8 cellular contexts compared by ENCODE assay signal in the genomic region with DNA sequence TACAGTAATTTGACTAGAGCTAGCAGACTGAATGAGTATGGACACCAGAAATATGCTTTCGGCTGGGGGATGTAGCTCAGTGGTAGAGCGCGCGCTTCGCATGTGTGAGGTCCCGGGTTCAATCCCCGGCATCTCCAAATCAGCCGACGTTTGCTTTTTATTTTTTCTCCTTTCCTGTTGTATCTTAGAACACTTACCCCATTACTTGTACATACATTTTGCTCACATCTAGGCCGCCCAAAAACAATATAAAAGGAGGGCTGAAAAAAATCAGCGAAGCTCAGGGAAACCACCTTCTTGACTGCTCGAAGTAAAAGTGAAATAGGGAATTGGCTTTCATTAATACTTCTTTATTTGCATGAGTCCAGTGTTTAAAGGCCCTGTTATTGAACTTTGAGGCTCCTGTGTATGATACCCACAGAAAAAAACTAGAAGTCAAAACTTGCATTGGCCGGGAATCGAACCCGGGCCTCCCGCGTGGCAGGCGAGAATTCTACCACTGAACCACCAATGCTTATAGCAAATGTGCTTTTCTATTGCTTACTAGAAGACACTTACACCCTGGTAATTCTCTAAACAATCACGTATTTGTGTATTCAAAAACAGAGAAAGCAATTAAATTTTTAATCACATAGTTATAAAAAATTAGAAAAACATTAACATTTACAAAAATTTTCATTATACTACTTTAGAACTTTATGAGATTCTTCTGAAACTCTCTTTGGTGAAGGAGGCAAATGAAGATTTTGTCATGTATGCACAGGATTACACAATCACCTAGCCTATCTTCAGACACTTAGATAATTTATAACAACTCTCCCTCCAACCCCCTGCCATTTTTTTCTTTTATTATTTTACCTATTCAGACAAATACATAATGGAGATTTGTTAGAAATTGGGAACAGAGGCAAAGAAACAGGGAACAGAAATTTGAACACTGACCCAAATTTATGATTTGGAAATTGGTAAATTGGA. TPM values are rescaled to one million over a fixed set of nuclear protein-coding genes. Genes with fewer than 3 reads are reported as not detected.
DNase-seq lines count a peak whose midpoint lies in the region; ATAC-seq and TF ChIP-seq lines count a peak whose summit lies in the region.

No MANE protein-coding gene starts in this region.

- no peaks in the 10 kb centered on the region for H3K27me3 Mint-ChIP-seq in Calu3 (ENCODE audit: unreplicated experiment)

- no peaks in the 10 kb centered on the region for H3K9me3 ChIP-seq in OCI-LY3 (ENCODE audit: insufficient read depth, low read length)
- H3K9me3 ChIP-seq in mucosa of descending colon: no peaks in the 10 kb centered on the region

- H3K27ac Mint-ChIP-seq in Calu3 (ENCODE audit: unreplicated experiment): peak overlapping the region; percentile 99

- H3K4me3 ChIP-seq in OCI-LY3 (ENCODE audit: low read length): peak overlapping the region; percentile 95
- peak overlapping the region; percentile 74 for H3K4me3 ChIP-seq in epithelial cell of proximal tubule (ENCODE audit: low read depth, low read length)
- peak overlapping the region; percentile 35 for H3K4me3 ChIP-seq in mucosa of descending colon

- intact Hi-C loops in Calu3 (cut with micrococcal nuclease; ENCODE audit: unreplicated experiment): loop anchor here (2.0 to 5.0 kb wide), 2 partner anchors 58 to 191 kb away; no protein-coding TSS in a partner anchor
- intact Hi-C loops in mucosa of descending colon (cut with DNase I, micrococcal nuclease): loop anchor here in 1 of 2 donors (2.0 kb wide), 2 partner anchors 60 to 68 kb away; a partner anchor contains a TSS

- no peaks in the 10 kb centered on the region for H3K9me3 Mint-ChIP-seq in Calu3 (ENCODE audit: low read depth, unreplicated experiment)

- H3K27ac ChIP-seq in OCI-LY3 (ENCODE audit: low read length): peak overlapping the region; percentile 97

- peak overlapping the region; percentile 95 for H3K4me3 Mint-ChIP-seq in Calu3 (ENCODE audit: low read depth, unreplicated experiment)

- no peaks in the 10 kb centered on the region for H3K36me3 ChIP-seq in OCI-LY3 (replicated peaks; ENCODE audit: low read depth, low read length)
- no peaks in the 10 kb centered on the region for H3K36me3 ChIP-seq in mucosa of descending colon (ENCODE audit: low read depth)

- H3K4me1 ChIP-seq in OCI-LY3 (ENCODE audit: low read length) (peaks cover 44% of the 10 kb centered on the region), mucosa of descending colon (ENCODE audit: low read depth) (peaks cover 15% of the 10 kb centered on the region)

- H2AFZ ChIP-seq in OCI-LY3 (ENCODE audit: low read depth, low read length): peak overlapping the region; percentile 93

- H3K4me1 Mint-ChIP-seq in Calu3 (ENCODE audit: low read depth, unreplicated experiment): peaks cover 35% of the 10 kb centered on the region

- peaks cover 29% of the 10 kb centered on the region for H3K36me3 Mint-ChIP-seq in Calu3 (ENCODE audit: insufficient read depth, unreplicated experiment)

- DNase-seq in Calu3 (peak; percentile 74), HuH-7.5 (ENCODE audit: low spot score) (peak; percentile 51), activated T-cell treated with anti-CD3 and anti-CD28 coated beads for 48 hours (ENCODE audit: low read depth) (peak; percentile 68), epithelial cell of proximal tubule (ENCODE audit: low read depth) (peak; percentile 72), mucosa of descending colon (peak; percentile 73 to 85 (median 79))
- peak; percentile 60 to 63 for DNase-seq in stimulated activated CD8-positive, alpha-beta memory T cell treated with anti-CD3 and anti-CD28 coated beads, Interleukin-2, amount 100 ng/mL, for 1 hour (ENCODE audit: low read depth in 2 of 2)

- TSS peak; percentile 68 for BruUV-seq in Calu3 (replicated peaks; lab: Mats Ljungman, UMichigan)

- ATAC-seq in GM21529 (IDR thresholded peaks at IDR 0.05; ENCODE audit: unreplicated experiment): peak; percentile 59
- ATAC-seq in mucosa of descending colon: peak; percentile 83

- CTCF ChIA-PET in Calu3 (lab: Charles Lee): interaction anchor here (1.1 to 2.1 kb wide), 3 partner anchors 58 to 66 kb away, joined by 3 to 7 read pairs (median 4); no protein-coding TSS in a partner anchor

- TF ChIP-seq CTCF in Calu3 (IDR thresholded peaks at IDR 0.05; ENCODE audit: unreplicated experiment): no peak
- no peak for TF ChIP-seq CTCF in OCI-LY3 (IDR thresholded peaks at IDR 0.05; ENCODE audit: low read depth, low read length)
- no peak for TF ChIP-seq CTCF in epithelial cell of proximal tubule (conservative IDR thresholded peaks at IDR 0.05; ENCODE audit: low read depth, low read length)
- no peak for TF ChIP-seq CTCF in mucosa of descending colon (IDR thresholded peaks at IDR 0.05)

- H4K20me1 ChIP-seq in OCI-LY3 (ENCODE audit: insufficient read depth, low read length): no peaks in the 10 kb centered on the region; the same call in 1 of the 2 replicates

- no peaks in the 10 kb centered on the region for H3K79me2 ChIP-seq in OCI-LY3 (ENCODE audit: low read length)

- H3K9ac ChIP-seq in OCI-LY3 (ENCODE audit: low read length): peak overlapping the region; percentile 99

- H3K4me2 ChIP-seq in OCI-LY3 (ENCODE audit: low read length): peak overlapping the region; percentile 96

- no peaks in the 10 kb centered on the region; the same call in 1 of the 2 replicates for H3K27me3 ChIP-seq in OCI-LY3 (ENCODE audit: low read depth, low read length)

RNA-seq across cellular contexts. Expression of a gene that starts 35.2 kb away (rescaled TPM):
- 55.4 and 60.0 TPM in 2 replicates for total RNA-seq in Calu3 (2022)
- 22.4 and 30.6 TPM in 2 replicates for total RNA-seq in epithelial cell of proximal tubule
- 10 to 100 TPM; 42.9 to 83.5 (median 77.9) TPM for total RNA-seq in mucosa of descending colon

Comparison
In these comparisons a context has a peak if more than half of its experiments do, and no peak if none do; other contexts are left out.
1. Peak in every context shown above with its lines: DNase-seq, ATAC-seq, H3K4me3 ChIP-seq and H3K27ac ChIP-seq.
2. H3K4me3 ChIP-seq: peak in every context shown above with its lines; median percentile 95 in OCI-LY3; 74 in epithelial cell of proximal tubule; 35 in mucosa of descending colon.